In the genomic region with DNA sequence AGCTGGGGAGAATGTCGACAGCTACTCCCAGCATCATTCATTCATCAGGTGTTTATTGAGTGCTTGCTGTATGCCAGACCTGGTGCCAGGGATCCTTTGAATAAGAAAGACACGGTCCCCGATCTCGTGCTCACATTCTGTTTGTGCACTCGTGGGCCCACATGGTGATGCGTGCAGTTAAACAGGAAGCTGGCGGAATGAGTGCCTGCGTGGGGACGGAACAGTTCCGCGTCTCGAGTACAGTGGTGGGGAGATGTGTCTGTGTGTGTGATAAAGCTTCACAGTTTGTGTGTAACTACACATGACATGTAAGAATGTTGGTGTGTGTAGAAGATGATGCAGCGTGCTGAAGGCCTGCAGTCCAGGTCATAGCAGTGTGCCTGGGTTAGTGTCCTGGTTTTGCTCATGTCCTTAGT, we compare ENCODE assay signal across 8 cellular contexts. TPM values are rescaled to one million over a fixed set of nuclear protein-coding genes. Genes with fewer than 3 reads are reported as not detected.
A peak's percentile ranks its signal among the peaks of the same experiment; 100 is the strongest.
DNase-seq lines count a peak whose midpoint lies in the region; ATAC-seq and TF ChIP-seq lines count a peak whose summit lies in the region.

No MANE protein-coding gene starts in this region.

- intact Hi-C loops in right lobe of liver (cut with DNase I) (no loop called here), Caco-2 (cut with micrococcal nuclease; ENCODE audit: unreplicated experiment) (no loop called here)

- no peaks in the 10 kb centered on the region for H3K9me3 Mint-ChIP-seq in Caco-2 (ENCODE audit: unreplicated experiment)

- no peak overlapping the region for H3K4me3 ChIP-seq in right lobe of liver
- H3K4me3 ChIP-seq in upper lobe of left lung, result no peak overlapping the region
- H3K4me3 ChIP-seq in Caco-2 (ENCODE audit: low read depth, low read length), result no peak overlapping the region

- POLR2A ChIA-PET in Caco-2 (lab: Charles Lee), result no interaction called here

- H3K4me1 ChIP-seq in right lobe of liver, result no peaks in the 10 kb centered on the region
- H3K4me1 ChIP-seq in upper lobe of left lung, result peaks cover 38 to 87% (median 60%) of the 10 kb centered on the region in 4 donors
- no peaks in the 10 kb centered on the region for H3K4me1 ChIP-seq in Caco-2

- H3K9me3 ChIP-seq in right lobe of liver (no peaks in the 10 kb centered on the region), upper lobe of left lung (no peaks in the 10 kb centered on the region), Caco-2 (no peaks in the 10 kb centered on the region)

- no peak overlapping the region for H3K27ac Mint-ChIP-seq in Caco-2 (ENCODE audit: unreplicated experiment)

- no peaks in the 10 kb centered on the region for H3K27me3 ChIP-seq in right lobe of liver
- no peaks in the 10 kb centered on the region for H3K27me3 ChIP-seq in upper lobe of left lung
- H3K27me3 ChIP-seq in Caco-2 (replicated peaks; ENCODE audit: control insufficient read depth, insufficient read depth, low read length), result no peaks in the 10 kb centered on the region

- peak; percentile 4 for ATAC-seq in GM18502 (IDR thresholded peaks at IDR 0.05; ENCODE audit: poor library complexity, unreplicated experiment)
- peak; percentile 3 for ATAC-seq in HG03196 (IDR thresholded peaks at IDR 0.05; ENCODE audit: unreplicated experiment)
- ATAC-seq in right lobe of liver, result peak in 1 of 4 donors; percentile 12
- no peak for ATAC-seq in upper lobe of left lung (ENCODE audit: low FRiP score in 2 of 2)
- ATAC-seq in HG02840 (IDR thresholded peaks at IDR 0.05; ENCODE audit: low FRiP score, unreplicated experiment), result no peak

- no peaks in the 10 kb centered on the region for H3K27me3 Mint-ChIP-seq in Caco-2 (ENCODE audit: insufficient read depth, unreplicated experiment)

- peaks cover 7% of the 10 kb centered on the region for H3K4me1 Mint-ChIP-seq in Caco-2 (ENCODE audit: low read depth, unreplicated experiment)

- CTCF ChIA-PET in Caco-2 (lab: Charles Lee), result no interaction called here

- TF ChIP-seq POLR2A in right lobe of liver (IDR thresholded peaks at IDR 0.05), result no peak
- no peak for TF ChIP-seq POLR2A in upper lobe of left lung (IDR thresholded peaks at IDR 0.05)

- TF ChIP-seq CTCF in right lobe of liver (IDR thresholded peaks at IDR 0.05) (no peak), upper lobe of left lung (IDR thresholded peaks at IDR 0.05) (no peak), Caco-2 (IDR thresholded peaks at IDR 0.05; ENCODE audit: insufficient read depth in 1 of 2, low read depth in 1 of 2, low read length in 1 of 2, severe bottlenecking in 1 of 2, unreplicated experiment in 1 of 2) (no peak)

- peaks cover 31% of the 10 kb centered on the region for H3K36me3 Mint-ChIP-seq in Caco-2 (ENCODE audit: insufficient read depth, unreplicated experiment)

- peak in 1 of 4 donors; percentile 24 for TF ChIP-seq EP300 in upper lobe of left lung (IDR thresholded peaks at IDR 0.05)

- DNase-seq in activated T-cell treated with anti-CD3 and anti-CD28 coated beads, Interleukin-2, amount 50 U/mL, for 1 hour, result peak; percentile 71
- DNase-seq in right lobe of liver (peak in 2 of 3 donors; percentile 25 to 57), upper lobe of left lung (peak in 1 of 2 donors; percentile 44), amniotic stem cell (lab: John Stamatoyannopoulos, UW) (no peak), Caco-2 (no peak)

- BruUV-seq in Caco-2 (replicated peaks; lab: Mats Ljungman, UMichigan), result no TSS peak

- H3K4me3 Mint-ChIP-seq in Caco-2 (ENCODE audit: unreplicated experiment), result no peak overlapping the region

- H3K27ac ChIP-seq in right lobe of liver (no peak overlapping the region), upper lobe of left lung (peak overlapping the region in 3 of 4 donors; percentile 37 to 69 (median 63))

- H3K36me3 ChIP-seq in right lobe of liver, result no peaks in the 10 kb centered on the region
- peaks cover 0 to 60% (median 34%) of the 10 kb centered on the region in 4 donors for H3K36me3 ChIP-seq in upper lobe of left lung
- peaks cover 19% of the 10 kb centered on the region for H3K36me3 ChIP-seq in Caco-2 (ENCODE audit: control insufficient read depth, insufficient read depth, low read length)

- WGBS in right lobe of liver (ENCODE audit: insufficient coverage, low coverage, low lambda C conversion rate, missing lambda C conversion rate), result 60% methylated on average over 9 of the region's 13 CpGs
- WGBS in upper lobe of left lung, 2 donors, result 47 to 56% methylated on average over 11 to 13 of the region's 13 CpGs

RNA-seq across cellular contexts. Expression of a gene that starts 6.5 kb away (rescaled TPM):
- total RNA-seq in right lobe of liver (10 to 100 TPM in 3 of 6 experiments, 1 to 10 TPM in 3; 3.9 to 16.9 (median 9.6) TPM), upper lobe of left lung (10 to 100 TPM; 14.7 to 27.5 (median 22.3) TPM), Caco-2 (2022) (34.4 and 39.2 TPM in 2 replicates)

RNA-seq across cellular contexts. Expression of a gene that starts 46.6 kb away (rescaled TPM):
- total RNA-seq in right lobe of liver (10 to 100 TPM in 4 of 6 experiments, 1 to 10 TPM in 2; 8.6 to 22.1 (median 11.1) TPM), upper lobe of left lung (10 to 100 TPM; 10.1 to 31.0 (median 17.9) TPM), Caco-2 (2022) (133 and 138 TPM in 2 replicates)

Comparison
In these comparisons a context has a peak if more than half of its experiments do, and no peak if none do; other contexts are left out.
1. ATAC-seq: peak in GM18502 (single experiment) and HG03196 (single experiment); none in upper lobe of left lung (0 of 2) and HG02840 (single experiment).
2. DNase-seq: peak in activated T-cell treated with anti-CD3 and anti-CD28 coated beads, Interleukin-2, amount 50 U/mL, for 1 hour (single experiment) and right lobe of liver (2 of 3); none in amniotic stem cell (single experiment) and Caco-2 (0 of 2).
3. H3K27ac ChIP-seq: peak in upper lobe of left lung (3 of 4); none in right lobe of liver (0 of 3).